ENCODE assay signal across 31 cellular contexts in the genomic region with DNA sequence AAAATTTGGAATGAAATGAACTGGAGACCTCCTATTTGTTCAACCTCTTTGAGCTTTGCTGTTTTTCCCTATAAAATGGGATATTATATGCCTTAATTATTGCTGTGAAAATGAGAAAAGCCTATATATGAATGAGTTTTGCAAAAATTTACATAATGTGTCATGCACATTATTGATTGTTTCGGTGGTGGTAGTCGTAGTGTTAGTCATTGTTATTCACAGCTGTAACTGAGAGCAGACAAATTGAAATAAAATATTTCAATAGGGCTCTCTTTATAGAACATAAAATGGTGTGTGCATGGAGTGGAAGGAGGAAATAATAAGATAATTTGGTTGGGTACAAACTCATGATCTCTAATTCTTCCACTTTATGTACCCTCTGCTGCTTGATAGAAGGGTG.
"Had no signal": no experiment of that assay in that cellular context is flagged by ENCODE, and none has a peak within 500 bp of the region (broad histone marks: within the 10 kb centered on the region; RNA-seq: fewer than 3 reads in every experiment).

No MANE protein-coding gene starts in this region.

- DNase-seq: activated CD4-positive, alpha-beta memory T cell treated with anti-CD3 and anti-CD28 coated beads, Interleukin-2, amount 10 ng/mL, durations not matched to agents 7 days and 5 days; activated CD4-positive, alpha-beta T cell treated with anti-CD3 and anti-CD28 coated beads for 1 hour; activated CD4-positive, alpha-beta T cell treated with anti-CD3 and anti-CD28 coated beads for 36 hours; activated CD4-positive, alpha-beta T cell treated with anti-CD3 and anti-CD28 coated beads for 48 hours; activated CD4-positive, alpha-beta T cell treated with anti-CD3 and anti-CD28 coated beads, Interleukin-2, amount 10 ng/mL, durations not matched to agents 7 days and 5 days; activated CD4-positive, alpha-beta T cell treated with anti-CD3 and anti-CD28 coated beads, Interleukin-2, amount 50 U/mL, for 48 hours; activated CD4-positive, CD25-positive, alpha-beta regulatory T cell; activated CD8-positive, alpha-beta memory T cell treated with anti-CD3 and anti-CD28 coated beads for 24 hours; activated CD8-positive, alpha-beta memory T cell treated with anti-CD3 and anti-CD28 coated beads, Interleukin-2, amount 10 ng/mL, durations not matched to agents 7 days and 5 days; activated CD8-positive, alpha-beta memory T cell treated with anti-CD3 and anti-CD28 coated beads, Interleukin-2, amount 50 U/mL, for 48 hours; activated CD8-positive, alpha-beta T cell treated with anti-CD3 and anti-CD28 coated beads, Interleukin-2, amount 10 ng/mL, durations not matched to agents 7 days and 5 days; activated effector memory CD4-positive, alpha-beta T cell treated with Interleukin-2 at 50 U/mL for 16 hours; activated gamma-delta T cell; activated naive CD4-positive, alpha-beta T cell treated with anti-CD3 and anti-CD28 coated beads, Interleukin-2, amount 10 ng/mL, durations not matched to agents 7 days and 5 days; activated naive CD4-positive, alpha-beta T cell treated with Interleukin-2 at 50 U/mL for 16 hours; activated naive CD8-positive, alpha-beta T cell treated with anti-CD3 and anti-CD28 coated beads for 36 hours; activated T-cell treated with anti-CD3 and anti-CD28 coated beads, Interleukin-2, amount 50 U/mL, for 24 hours; activated T-cell treated with anti-CD3 and anti-CD28 coated beads, Interleukin-2, amount 50 U/mL, for 48 hours; adrenal gland; amniotic stem cell; aorta; body of pancreas; brain microvascular endothelial cell; caudate nucleus; cerebellar nuclear complex; T-helper 1 cell; T-helper 2 cell; T-helper 9 cell; WERI-Rb-1 had no signal

- H3K4me3 ChIP-seq: adrenal gland, body of pancreas, breast epithelium, cardiac muscle cell had no signal

- H3K27me3 ChIP-seq: body of pancreas, brain microvascular endothelial cell, breast epithelium, cardiac muscle cell had no signal

- H3K27ac ChIP-seq: adrenal gland, body of pancreas, brain microvascular endothelial cell, breast epithelium, cardiac muscle cell, WERI-Rb-1 had no signal

- H3K4me1 ChIP-seq: adrenal gland, body of pancreas, breast epithelium had no signal

- H3K36me3 ChIP-seq: adrenal gland, brain microvascular endothelial cell, breast epithelium, cardiac muscle cell, WERI-Rb-1 had no signal

- H3K9me3 ChIP-seq: adrenal gland had no signal
